In genomic region chr11:7673724-7674434, GRCh38 we compare ENCODE assay signal across 8 cellular contexts. TPM values are rescaled to one million over a fixed set of nuclear protein-coding genes. Genes with fewer than 3 reads are reported as not detected.
DNase-seq lines count a peak whose midpoint lies in the region; ATAC-seq, FAIRE-seq and TF ChIP-seq lines count a peak whose summit lies in the region.

No MANE protein-coding gene starts in this region.

- TF ChIP-seq CTCF in CD4-positive, alpha-beta T cell (IDR thresholded peaks at IDR 0.05) = no peak
- no peak for TF ChIP-seq CTCF in hepatocyte (IDR thresholded peaks at IDR 0.05; ENCODE audit: poor library complexity)
- TF ChIP-seq CTCF in D721Med (IDR thresholded peaks at IDR 0.05; ENCODE audit: insufficient read depth, missing control alignments) = no peak

- no peak overlapping the region for H3K27ac Mint-ChIP-seq in CD4-positive, alpha-beta T cell
- no peak overlapping the region for H3K27ac Mint-ChIP-seq in activated T-helper 17 cell treated with anti-CD3 and anti-CD28 coated beads, Interleukin-2, amount 50 U/mL, for 72 hours

- 3% methylated on average over 59 of the region's 72 CpGs for WGBS in hepatocyte (ENCODE audit: low lambda C conversion rate, missing lambda C conversion rate)

- no peaks in the 10 kb centered on the region for H3K9me2 ChIP-seq in hepatocyte (replicated peaks; ENCODE audit: insufficient read depth)

- H3K4me1 ChIP-seq in hepatocyte (ENCODE audit: insufficient read depth) = peaks cover 33% of the 10 kb centered on the region

- H3K36me3 Mint-ChIP-seq in CD4-positive, alpha-beta T cell (ENCODE audit: low read depth) = no peaks in the 10 kb centered on the region
- H3K36me3 Mint-ChIP-seq in activated T-helper 17 cell treated with anti-CD3 and anti-CD28 coated beads, Interleukin-2, amount 50 U/mL, for 72 hours (ENCODE audit: low read depth) = no peaks in the 10 kb centered on the region

- H2AFZ ChIP-seq in hepatocyte = peak overlapping the region; percentile 91

- H3K4me1 Mint-ChIP-seq in CD4-positive, alpha-beta T cell (ENCODE audit: low read depth) = peaks cover 11% of the 10 kb centered on the region
- H3K4me1 Mint-ChIP-seq in activated T-helper 17 cell treated with anti-CD3 and anti-CD28 coated beads, Interleukin-2, amount 50 U/mL, for 72 hours = peaks cover 6% of the 10 kb centered on the region

- H3K4me3 ChIP-seq in H7 (ENCODE audit: insufficient read depth, low read depth, low read length) (peak overlapping the region; percentile 76), hepatocyte (peak overlapping the region; percentile 66), skeletal muscle cell (ENCODE audit: low read depth, low read length) (peak overlapping the region; percentile 43)

- H3K36me3 ChIP-seq in H7 (replicated peaks; ENCODE audit: control insufficient read depth, insufficient read depth, low read length) = peaks cover 4% of the 10 kb centered on the region
- no peaks in the 10 kb centered on the region for H3K36me3 ChIP-seq in hepatocyte (replicated peaks; ENCODE audit: insufficient read depth, low read depth)

- POLR2A ChIA-PET in CD4-positive, alpha-beta T cell (lab: Charles Lee) = no interaction called here

- H3K4me3 Mint-ChIP-seq in CD4-positive, alpha-beta T cell = peak overlapping the region; percentile 84
- peak overlapping the region; percentile 73 for H3K4me3 Mint-ChIP-seq in activated T-helper 17 cell treated with anti-CD3 and anti-CD28 coated beads, Interleukin-2, amount 50 U/mL, for 72 hours

- H3K79me2 ChIP-seq in hepatocyte = peaks cover 4% of the 10 kb centered on the region

- no peak for FAIRE-seq in D721Med (lab: Jason Lieb, UNC)

- CTCF ChIA-PET in CD4-positive, alpha-beta T cell (lab: Charles Lee) = no interaction called here

- H3K27me3 ChIP-seq in CD4-positive, alpha-beta T cell (ENCODE audit: control insufficient read depth, insufficient read depth, low read length) = peaks cover 59% of the 10 kb centered on the region
- H3K27me3 ChIP-seq in H7 (ENCODE audit: control insufficient read depth, insufficient read depth, low read length) = no peaks in the 10 kb centered on the region; the same call in 1 of the 2 replicates
- no peaks in the 10 kb centered on the region for H3K27me3 ChIP-seq in hepatocyte

- no peaks in the 10 kb centered on the region for H3K9me3 ChIP-seq in CD4-positive, alpha-beta T cell (ENCODE audit: control insufficient read depth, low read length)
- H3K9me3 ChIP-seq in hepatocyte (ENCODE audit: low read depth) = no peaks in the 10 kb centered on the region

- H3K4me2 ChIP-seq in hepatocyte = peak overlapping the region; percentile 95

- DNase-seq in CD4-positive, alpha-beta T cell = no peak
- DNase-seq in H7 (peak; percentile 92), hepatocyte (ENCODE audit: low spot score) (peak; percentile 74), skeletal muscle cell (ENCODE audit: low read depth) (no peak), DMS 273 (lab: John Stamatoyannopoulos, UW; ENCODE audit: unreplicated experiment) (no peak), D721Med (ENCODE audit: insufficient read length, low spot score) (no peak), NCI-H1436 treated with DMSO at 0.1 percent for 48 hours (lab: John Stamatoyannopoulos, UW) (no peak)

- H3K27me3 Mint-ChIP-seq in CD4-positive, alpha-beta T cell = peaks cover 75% of the 10 kb centered on the region
- H3K27me3 Mint-ChIP-seq in activated T-helper 17 cell treated with anti-CD3 and anti-CD28 coated beads, Interleukin-2, amount 50 U/mL, for 72 hours = peaks cover 43% of the 10 kb centered on the region

- no peaks in the 10 kb centered on the region for H3K9me3 Mint-ChIP-seq in CD4-positive, alpha-beta T cell
- no peaks in the 10 kb centered on the region for H3K9me3 Mint-ChIP-seq in activated T-helper 17 cell treated with anti-CD3 and anti-CD28 coated beads, Interleukin-2, amount 50 U/mL, for 72 hours

- H4K20me1 ChIP-seq in hepatocyte (ENCODE audit: insufficient read depth, poor library complexity, severe bottlenecking) = no peaks in the 10 kb centered on the region

- ATAC-seq in CD4-positive, alpha-beta T cell (ENCODE audit: poor library complexity) = peak; percentile 59
- ATAC-seq in activated T-helper 17 cell treated with anti-CD3 and anti-CD28 coated beads, Interleukin-2, amount 50 U/mL, for 72 hours (replicated peaks) = no peak

- H3K27ac ChIP-seq in CD4-positive, alpha-beta T cell (ENCODE audit: low read depth, low read length) = no peak overlapping the region
- peak overlapping the region; percentile 77 for H3K27ac ChIP-seq in hepatocyte

- intact Hi-C loops in CD4-positive, alpha-beta T cell (cut with DNase I, micrococcal nuclease) = no loop called here

RNA-seq across cellular contexts. Expression of gene CYB5R2, which starts 0.6 kb away (rescaled TPM):
- total RNA-seq in CD4-positive, alpha-beta T cell = not detected
- 53.0 and 63.2 TPM in 2 replicates for total RNA-seq in H7 (2014; rRNA removed; shearing (Covaris generic))
- total RNA-seq in activated T-helper 17 cell treated with anti-CD3 and anti-CD28 coated beads, Interleukin-2, amount 50 U/mL, for 72 hours = 1 to 10 TPM; 1.5 to 3.1 TPM
- total RNA-seq in hepatocyte = 19.9 and 25.0 TPM in 2 replicates
- 37.4 and 38.5 TPM in 2 replicates for polyA plus RNA-seq in hepatocyte

RNA-seq across cellular contexts. Expression of gene OVCH2, which starts 32.4 kb away (rescaled TPM):
- total RNA-seq in CD4-positive, alpha-beta T cell = not detected
- total RNA-seq in H7 (2014; rRNA removed; shearing (Covaris generic)) = 0.66 TPM in 1 of 2 replicates, not detected in the other
- not detected for total RNA-seq in activated T-helper 17 cell treated with anti-CD3 and anti-CD28 coated beads, Interleukin-2, amount 50 U/mL, for 72 hours
- 0.12 and 0.63 TPM in 2 replicates for total RNA-seq in hepatocyte
- polyA plus RNA-seq in hepatocyte = 0.51 TPM in 1 of 2 replicates, not detected in the other

Comparison
In these comparisons a context has a peak if more than half of its experiments do, and no peak if none do; other contexts are left out.
1. DNase-seq: peak in H7 (single experiment) and hepatocyte (single experiment); none in CD4-positive, alpha-beta T cell (0 of 10), skeletal muscle cell (single experiment), DMS 273 (single experiment), D721Med (single experiment) and NCI-H1436 treated with DMSO at 0.1 percent for 48 hours (single experiment).
2. Peak in every context shown above with its lines, with median percentiles within 50 percentile points of each other: H3K4me3 ChIP-seq.